Comparison of ENCODE assay signal across 2 cellular contexts in genomic region chr9:122797316-122798033, GRCh38.
TF ChIP-seq lines count a peak whose summit lies in the region.

No MANE protein-coding gene starts in this region.

TF ChIP-seq in HCT116, 20 proteins besides CTCF, POLR2A, EP300 and RAD21:
- TF ChIP-seq CBX3 (IDR thresholded peaks at IDR 0.05; ENCODE audit: low read depth): no peak
- no peak for TF ChIP-seq TCF7L2 (IDR thresholded peaks at IDR 0.05; ENCODE audit: borderline replicate concordance, extremely low read depth, insufficient read depth, insufficient read length)
- TF ChIP-seq EZH2phosphoT487 (IDR thresholded peaks at IDR 0.05; ENCODE audit: borderline replicate concordance): no peak
- TF ChIP-seq EGR1 (IDR thresholded peaks at IDR 0.05; ENCODE audit: low read depth): no peak

TF ChIP-seq in GM12878, 131 proteins besides CTCF, POLR2A, EP300 and RAD21:
- TF ChIP-seq MYB (IDR thresholded peaks at IDR 0.05; ENCODE audit: borderline replicate concordance, low read depth, low read length): no peak
- no peak for TF ChIP-seq CBX5 (IDR thresholded peaks at IDR 0.05; ENCODE audit: low read depth)
- TF ChIP-seq SREBF1 (IDR thresholded peaks at IDR 0.05; ENCODE audit: low read length): no peak
- TF ChIP-seq, protein P1, sequence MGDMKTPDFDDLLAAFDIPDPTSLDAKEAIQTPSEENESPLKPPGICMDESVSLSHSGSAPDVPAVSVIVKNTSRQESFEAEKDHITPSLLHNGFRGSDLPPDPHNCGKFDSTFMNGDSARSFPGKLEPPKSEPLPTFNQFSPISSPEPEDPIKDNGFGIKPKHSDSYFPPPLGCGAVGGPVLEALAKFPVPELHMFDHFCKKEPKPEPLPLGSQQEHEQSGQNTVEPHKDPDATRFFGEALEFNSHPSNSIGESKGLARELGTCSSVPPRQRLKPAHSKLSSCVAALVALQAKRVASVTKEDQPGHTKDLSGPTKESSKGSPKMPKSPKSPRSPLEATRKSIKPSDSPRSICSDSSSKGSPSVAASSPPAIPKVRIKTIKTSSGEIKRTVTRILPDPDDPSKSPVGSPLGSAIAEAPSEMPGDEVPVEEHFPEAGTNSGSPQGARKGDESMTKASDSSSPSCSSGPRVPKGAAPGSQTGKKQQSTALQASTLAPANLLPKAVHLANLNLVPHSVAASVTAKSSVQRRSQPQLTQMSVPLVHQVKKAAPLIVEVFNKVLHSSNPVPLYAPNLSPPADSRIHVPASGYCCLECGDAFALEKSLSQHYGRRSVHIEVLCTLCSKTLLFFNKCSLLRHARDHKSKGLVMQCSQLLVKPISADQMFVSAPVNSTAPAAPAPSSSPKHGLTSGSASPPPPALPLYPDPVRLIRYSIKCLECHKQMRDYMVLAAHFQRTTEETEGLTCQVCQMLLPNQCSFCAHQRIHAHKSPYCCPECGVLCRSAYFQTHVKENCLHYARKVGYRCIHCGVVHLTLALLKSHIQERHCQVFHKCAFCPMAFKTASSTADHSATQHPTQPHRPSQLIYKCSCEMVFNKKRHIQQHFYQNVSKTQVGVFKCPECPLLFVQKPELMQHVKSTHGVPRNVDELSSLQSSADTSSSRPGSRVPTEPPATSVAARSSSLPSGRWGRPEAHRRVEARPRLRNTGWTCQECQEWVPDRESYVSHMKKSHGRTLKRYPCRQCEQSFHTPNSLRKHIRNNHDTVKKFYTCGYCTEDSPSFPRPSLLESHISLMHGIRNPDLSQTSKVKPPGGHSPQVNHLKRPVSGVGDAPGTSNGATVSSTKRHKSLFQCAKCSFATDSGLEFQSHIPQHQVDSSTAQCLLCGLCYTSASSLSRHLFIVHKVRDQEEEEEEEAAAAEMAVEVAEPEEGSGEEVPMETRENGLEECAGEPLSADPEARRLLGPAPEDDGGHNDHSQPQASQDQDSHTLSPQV (IDR thresholded peaks at IDR 0.05): no peak
- TF ChIP-seq HDAC6 (IDR thresholded peaks at IDR 0.05; ENCODE audit: unreplicated experiment): no peak
